Comparison of ENCODE assay signal across 8 cellular contexts in the genomic region with DNA sequence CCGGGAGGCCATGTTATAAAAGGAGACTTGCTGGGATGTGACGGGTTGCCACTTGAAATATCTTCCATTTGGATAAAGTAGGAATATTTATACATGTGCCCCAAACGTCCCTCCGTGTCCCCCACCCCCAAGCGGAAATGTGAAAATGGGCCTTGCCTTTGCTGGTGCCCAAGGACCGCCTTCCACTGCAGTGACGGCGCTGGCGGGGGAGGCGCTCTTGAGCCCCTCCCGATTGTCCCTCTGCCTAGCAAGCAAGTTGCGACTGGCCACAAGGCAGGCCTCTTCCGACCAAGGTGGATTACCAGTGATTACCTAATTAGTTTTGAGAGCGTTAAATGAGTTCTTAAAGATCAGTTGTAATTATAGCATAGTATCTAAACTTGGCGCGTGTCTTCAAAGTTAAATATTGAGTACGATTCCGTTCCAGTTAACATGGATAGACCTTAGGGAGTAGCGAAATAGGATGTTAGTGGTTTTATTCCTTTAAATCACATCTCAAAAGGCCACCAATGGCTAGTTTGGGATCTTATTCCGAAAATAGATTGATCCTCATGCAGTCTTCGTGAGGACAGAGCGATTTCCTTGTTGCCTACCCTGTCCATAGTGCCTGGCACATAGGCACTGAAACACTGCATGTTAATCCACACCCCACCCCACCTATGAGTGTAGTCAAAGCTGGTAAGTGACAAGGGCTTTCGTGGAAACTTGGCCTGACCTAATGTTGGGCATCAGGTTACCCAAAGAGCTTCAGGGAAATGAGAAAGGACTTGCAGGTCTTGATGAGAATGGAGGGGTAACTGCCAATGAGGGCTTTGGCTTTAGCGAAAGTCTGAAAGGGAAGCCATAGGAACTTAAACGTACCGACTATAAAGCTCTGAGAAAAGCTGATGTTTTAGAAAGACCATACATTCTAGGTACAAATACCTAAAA. TPM values are rescaled to one million over a fixed set of nuclear protein-coding genes. Genes with fewer than 3 reads are reported as not detected.
DNase-seq lines count a peak whose midpoint lies in the region; ATAC-seq, FAIRE-seq and TF ChIP-seq lines count a peak whose summit lies in the region.

No MANE protein-coding gene starts in this region.

- H3K9me1 ChIP-seq in keratinocyte (ENCODE audit: control insufficient read depth, extremely low read depth, insufficient read depth, low read length): peaks cover 3% of the 10 kb centered on the region

- peaks cover 39% of the 10 kb centered on the region for H3K79me2 ChIP-seq in keratinocyte (ENCODE audit: control insufficient read depth, insufficient read depth, low read length)

- peak overlapping the region; percentile 73 to 98 (median 89) for H3K4me3 ChIP-seq in keratinocyte (ENCODE audit: control insufficient read depth in 2 of 3, extremely low read depth in 1 of 3, insufficient read depth in 2 of 3, low read depth in 1 of 3, low read length in 3 of 3)

- dilution Hi-C loops in keratinocyte (cut with MboI; ENCODE audit: extremely low pct_ligation_motif_present, low sequenced_read_pairs): no loop called here

- H3K9me3 ChIP-seq in keratinocyte (ENCODE audit: control insufficient read depth, low read depth, low read length): no peaks in the 10 kb centered on the region

- H3K4me1 ChIP-seq in keratinocyte (ENCODE audit: control insufficient read depth, extremely low read depth, insufficient read depth, low read length): peaks cover 23% of the 10 kb centered on the region

- ATAC-seq in GM18907 (IDR thresholded peaks at IDR 0.05; ENCODE audit: unreplicated experiment): peak; percentile 56
- ATAC-seq in HG03280 (IDR thresholded peaks at IDR 0.05; ENCODE audit: unreplicated experiment): peak; percentile 40

- peak overlapping the region; percentile 100 for H3K27ac ChIP-seq in keratinocyte (ENCODE audit: control insufficient read depth, insufficient read depth, low read length)

- FAIRE-seq in keratinocyte (lab: Jason Lieb, UNC): no peak

- peaks cover 15 to 38% of the 10 kb centered on the region in 2 experiments for H3K36me3 ChIP-seq in keratinocyte (ENCODE audit: control insufficient read depth in 2 of 2, extremely low read depth in 1 of 2, insufficient read depth in 2 of 2, low read length in 2 of 2)

- H2AFZ ChIP-seq in keratinocyte (ENCODE audit: control insufficient read depth, low read length): no peak overlapping the region

- H3K9ac ChIP-seq in keratinocyte (ENCODE audit: control insufficient read depth, extremely low read depth, insufficient read depth, low read length): peak overlapping the region; percentile 100

- peak overlapping the region; percentile 97 for H3K4me2 ChIP-seq in keratinocyte (ENCODE audit: control insufficient read depth, extremely low read depth, insufficient read depth, low read depth, low read length)

- peak; percentile 29 to 69 (median 39) for TF ChIP-seq CTCF in keratinocyte (optimal IDR thresholded peaks at IDR 0.05 in 1 of 3, IDR thresholded peaks at IDR 0.05 in 1 of 3, conservative IDR thresholded peaks at IDR 0.05 in 1 of 3; ENCODE audit: extremely low read depth in 1 of 3, insufficient read depth in 2 of 3, low read length in 3 of 3)

- no peaks in the 10 kb centered on the region for H3K27me3 ChIP-seq in keratinocyte (ENCODE audit: control insufficient read depth, extremely low read depth, insufficient read depth, low read length)

- DNase-seq in AG08395 (ENCODE audit: low spot score) (peak; percentile 79), NCI-H446 treated with DMSO at 0.1 percent for 48 hours (lab: John Stamatoyannopoulos, UW) (peak; percentile 70), cerebellar nuclear complex (lab: John Stamatoyannopoulos, UW) (peak; percentile 52 to 76), keratinocyte (ENCODE audit: low read depth, low spot score) (no peak)
- DNase-seq in activated CD4-positive, alpha-beta T cell treated with anti-CD3 and anti-CD28 coated beads for 24 hours (ENCODE audit: low read depth in 2 of 2): peak; percentile 69 to 76
- DNase-seq in stimulated activated CD4-positive, alpha-beta T cell treated with anti-CD3 and anti-CD28 coated beads, Interleukin-12 subunit alpha, Interleukin-12 subunit beta, amount 100 ng/mL, for 4 hours: peak; percentile 76

- H4K20me1 ChIP-seq in keratinocyte (ENCODE audit: control insufficient read depth, extremely low read depth, insufficient read depth, low read length): peaks cover 36% of the 10 kb centered on the region

RNA-seq across cellular contexts. Expression of a gene that starts 1.1 kb away (rescaled TPM):
- 5,379 to 8,856 TPM (median 6,965 TPM) in 3 replicates for polyA plus RNA-seq in keratinocyte
- polyA plus RNA-seq in keratinocyte (2011; ENCODE audit: low read depth): 671 TPM
- 6,024 and 8,186 TPM in 2 replicates for polyA plus RNA-seq in keratinocyte (2011; cell fraction: cytosol; rRNA removed)
- polyA plus RNA-seq in keratinocyte (2011; cell fraction: nucleus; rRNA removed): 3,422 and 3,586 TPM in 2 replicates
- 2,587 and 4,023 TPM in 2 replicates for polyA plus RNA-seq in keratinocyte (2012; ENCODE audit: low replicate concordance)
- polyA minus RNA-seq in keratinocyte: 828 to 2,438 TPM (median 2,293 TPM) in 3 replicates
- polyA minus RNA-seq in keratinocyte (2011; cell fraction: cytosol; rRNA and poly(A)+ RNA removed): 1,285 TPM
- polyA minus RNA-seq in keratinocyte (2011; cell fraction: nucleus; rRNA and poly(A)+ RNA removed): 536 and 754 TPM in 2 replicates

RNA-seq across cellular contexts. Expression of a gene that starts 48.9 kb away (rescaled TPM):
- 3.2 to 5.4 TPM (median 4.7 TPM) in 3 replicates for polyA plus RNA-seq in keratinocyte
- polyA plus RNA-seq in keratinocyte (2011; ENCODE audit: low read depth): 9.1 TPM
- 2.0 and 4.4 TPM in 2 replicates for polyA plus RNA-seq in keratinocyte (2011; cell fraction: cytosol; rRNA removed)
- polyA plus RNA-seq in keratinocyte (2011; cell fraction: nucleus; rRNA removed): 30.8 and 44.3 TPM in 2 replicates
- 19.4 TPM in 2 replicates for polyA plus RNA-seq in keratinocyte (2012; ENCODE audit: low replicate concordance)
- polyA minus RNA-seq in keratinocyte: 9.7 to 19.9 TPM (median 10.2 TPM) in 3 replicates
- 12.1 TPM for polyA minus RNA-seq in keratinocyte (2011; cell fraction: cytosol; rRNA and poly(A)+ RNA removed)
- 14.4 and 17.2 TPM in 2 replicates for polyA minus RNA-seq in keratinocyte (2011; cell fraction: nucleus; rRNA and poly(A)+ RNA removed)

RNA-seq across cellular contexts. Expression of a gene that starts 50.3 kb away (rescaled TPM):
- polyA plus RNA-seq in keratinocyte: 62.6 to 139 TPM (median 131 TPM) in 3 replicates
- 54.4 TPM for polyA plus RNA-seq in keratinocyte (2011; ENCODE audit: low read depth)
- polyA plus RNA-seq in keratinocyte (2011; cell fraction: cytosol; rRNA removed): 79.9 and 107 TPM in 2 replicates
- 30.9 and 39.7 TPM in 2 replicates for polyA plus RNA-seq in keratinocyte (2011; cell fraction: nucleus; rRNA removed)
- 58.6 and 129 TPM in 2 replicates for polyA plus RNA-seq in keratinocyte (2012; ENCODE audit: low replicate concordance)
- 47.6 to 84.5 TPM (median 48.3 TPM) in 3 replicates for polyA minus RNA-seq in keratinocyte
- 26.1 TPM for polyA minus RNA-seq in keratinocyte (2011; cell fraction: cytosol; rRNA and poly(A)+ RNA removed)
- polyA minus RNA-seq in keratinocyte (2011; cell fraction: nucleus; rRNA and poly(A)+ RNA removed): 7.8 and 23.9 TPM in 2 replicates
